Comparison of ENCODE assay signal across 1 cellular context in the genomic region with DNA sequence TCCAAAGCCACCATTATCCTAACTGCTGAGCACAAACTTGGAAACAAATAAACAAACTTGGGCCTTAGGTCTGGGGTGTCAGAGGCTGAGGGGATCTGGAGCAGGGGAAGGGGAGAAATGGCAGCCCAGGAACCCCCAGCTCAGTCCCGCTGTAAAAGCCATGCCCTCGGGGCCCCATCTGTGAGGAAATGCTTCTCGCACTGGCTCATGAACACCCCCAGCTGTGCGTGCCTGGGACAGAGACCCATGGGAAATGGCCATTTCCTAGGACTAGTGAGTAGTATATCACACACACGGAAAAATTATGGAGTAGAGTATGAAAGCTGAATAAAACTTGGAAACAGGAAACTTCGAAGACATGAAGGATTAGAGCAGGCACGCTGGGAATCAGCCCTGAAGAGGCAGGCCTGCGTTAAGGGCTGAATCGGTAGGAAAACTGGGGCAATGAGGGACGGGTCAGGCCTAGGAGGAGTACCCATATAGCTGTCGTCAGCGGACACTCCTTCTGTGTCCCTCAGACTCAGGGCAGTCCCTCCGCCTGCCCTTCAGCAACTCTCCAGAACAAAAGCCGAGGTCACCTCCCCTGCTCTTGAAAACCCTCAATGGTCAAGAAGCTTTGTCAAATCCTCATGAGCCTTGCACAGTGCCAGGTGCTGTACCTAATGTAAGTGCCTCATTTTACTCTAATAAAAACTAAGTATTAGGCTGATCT.
TF ChIP-seq lines count a peak whose summit lies in the region.

No MANE protein-coding gene starts in this region.

TF ChIP-seq in WTC11, 78 proteins besides CTCF, POLR2A, EP300 and RAD21 (continued from another document):
- TF ChIP-seq, protein P1, sequence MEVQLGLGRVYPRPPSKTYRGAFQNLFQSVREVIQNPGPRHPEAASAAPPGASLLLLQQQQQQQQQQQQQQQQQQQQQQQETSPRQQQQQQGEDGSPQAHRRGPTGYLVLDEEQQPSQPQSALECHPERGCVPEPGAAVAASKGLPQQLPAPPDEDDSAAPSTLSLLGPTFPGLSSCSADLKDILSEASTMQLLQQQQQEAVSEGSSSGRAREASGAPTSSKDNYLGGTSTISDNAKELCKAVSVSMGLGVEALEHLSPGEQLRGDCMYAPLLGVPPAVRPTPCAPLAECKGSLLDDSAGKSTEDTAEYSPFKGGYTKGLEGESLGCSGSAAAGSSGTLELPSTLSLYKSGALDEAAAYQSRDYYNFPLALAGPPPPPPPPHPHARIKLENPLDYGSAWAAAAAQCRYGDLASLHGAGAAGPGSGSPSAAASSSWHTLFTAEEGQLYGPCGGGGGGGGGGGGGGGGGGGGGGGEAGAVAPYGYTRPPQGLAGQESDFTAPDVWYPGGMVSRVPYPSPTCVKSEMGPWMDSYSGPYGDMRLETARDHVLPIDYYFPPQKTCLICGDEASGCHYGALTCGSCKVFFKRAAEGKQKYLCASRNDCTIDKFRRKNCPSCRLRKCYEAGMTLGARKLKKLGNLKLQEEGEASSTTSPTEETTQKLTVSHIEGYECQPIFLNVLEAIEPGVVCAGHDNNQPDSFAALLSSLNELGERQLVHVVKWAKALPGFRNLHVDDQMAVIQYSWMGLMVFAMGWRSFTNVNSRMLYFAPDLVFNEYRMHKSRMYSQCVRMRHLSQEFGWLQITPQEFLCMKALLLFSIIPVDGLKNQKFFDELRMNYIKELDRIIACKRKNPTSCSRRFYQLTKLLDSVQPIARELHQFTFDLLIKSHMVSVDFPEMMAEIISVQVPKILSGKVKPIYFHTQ (CRISPR knock-in tag; IDR thresholded peaks at IDR 0.05), result no peak
- no peak for TF ChIP-seq NR2C2 (CRISPR knock-in tag; IDR thresholded peaks at IDR 0.05)
- TF ChIP-seq, protein P2, sequence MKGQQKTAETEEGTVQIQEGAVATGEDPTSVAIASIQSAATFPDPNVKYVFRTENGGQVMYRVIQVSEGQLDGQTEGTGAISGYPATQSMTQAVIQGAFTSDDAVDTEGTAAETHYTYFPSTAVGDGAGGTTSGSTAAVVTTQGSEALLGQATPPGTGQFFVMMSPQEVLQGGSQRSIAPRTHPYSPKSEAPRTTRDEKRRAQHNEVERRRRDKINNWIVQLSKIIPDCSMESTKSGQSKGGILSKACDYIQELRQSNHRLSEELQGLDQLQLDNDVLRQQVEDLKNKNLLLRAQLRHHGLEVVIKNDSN (CRISPR knock-in tag; IDR thresholded peaks at IDR 0.05), result no peak
- no peak for TF ChIP-seq HMGA2 (CRISPR knock-in tag; IDR thresholded peaks at IDR 0.05)
- TF ChIP-seq GRHL2 (CRISPR knock-in tag; IDR thresholded peaks at IDR 0.05; ENCODE audit: insufficient replicate concordance, severe bottlenecking), result no peak
- TF ChIP-seq ZNF263 (CRISPR knock-in tag; IDR thresholded peaks at IDR 0.05; ENCODE audit: low read depth), result no peak
- TF ChIP-seq, protein P3, sequence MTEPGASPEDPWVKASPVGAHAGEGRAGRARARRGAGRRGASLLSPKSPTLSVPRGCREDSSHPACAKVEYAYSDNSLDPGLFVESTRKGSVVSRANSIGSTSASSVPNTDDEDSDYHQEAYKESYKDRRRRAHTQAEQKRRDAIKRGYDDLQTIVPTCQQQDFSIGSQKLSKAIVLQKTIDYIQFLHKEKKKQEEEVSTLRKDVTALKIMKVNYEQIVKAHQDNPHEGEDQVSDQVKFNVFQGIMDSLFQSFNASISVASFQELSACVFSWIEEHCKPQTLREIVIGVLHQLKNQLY (CRISPR knock-in tag; IDR thresholded peaks at IDR 0.05), result no peak
- TF ChIP-seq ZNF671 (CRISPR knock-in tag; IDR thresholded peaks at IDR 0.05), result no peak
- TF ChIP-seq ATF1 (CRISPR knock-in tag; IDR thresholded peaks at IDR 0.05), result no peak
- TF ChIP-seq, protein P4, sequence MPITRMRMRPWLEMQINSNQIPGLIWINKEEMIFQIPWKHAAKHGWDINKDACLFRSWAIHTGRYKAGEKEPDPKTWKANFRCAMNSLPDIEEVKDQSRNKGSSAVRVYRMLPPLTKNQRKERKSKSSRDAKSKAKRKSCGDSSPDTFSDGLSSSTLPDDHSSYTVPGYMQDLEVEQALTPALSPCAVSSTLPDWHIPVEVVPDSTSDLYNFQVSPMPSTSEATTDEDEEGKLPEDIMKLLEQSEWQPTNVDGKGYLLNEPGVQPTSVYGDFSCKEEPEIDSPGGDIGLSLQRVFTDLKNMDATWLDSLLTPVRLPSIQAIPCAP (CRISPR knock-in tag; IDR thresholded peaks at IDR 0.05), result no peak
